15 cellular contexts compared by ENCODE assay signal in genomic region chr19:10500247-10500592, GRCh38. TPM values are rescaled to one million over a fixed set of nuclear protein-coding genes. Genes with fewer than 3 reads are reported as not detected.
DNase-seq lines count a peak whose midpoint lies in the region; ATAC-seq and TF ChIP-seq lines count a peak whose summit lies in the region.
"Had no signal": no experiment of that assay in that cellular context is flagged by ENCODE, and none has a peak within 500 bp of the region (broad histone marks: within the 10 kb centered on the region; RNA-seq: fewer than 3 reads in every experiment).

No MANE protein-coding gene starts in this region.

- peaks cover 7% of the 10 kb centered on the region; the same call in 1 of the 2 replicates for H4K20me1 ChIP-seq in PC-3 (ENCODE audit: low read length)

- intact Hi-C loops in activated B cell treated with CpG ODN at 0.5 μM for 24 hours (cut with micrococcal nuclease) (loop anchor here (5.0 kb wide), 1 partner anchor 78 kb away; the partner anchor contains the start of gene PDE4A), PC-3 (cut with micrococcal nuclease) (no loop called here)

- H3K9me3 ChIP-seq in PC-3 (ENCODE audit: low read length) = no peaks in the 10 kb centered on the region

- ATAC-seq in activated B cell treated with CpG ODN at 0.5 μM for 24 hours (ENCODE audit: low read depth) (no peak), PC-3 (no peak), GM21390 (IDR thresholded peaks at IDR 0.05; ENCODE audit: unreplicated experiment) (no peak)
- no peak for ATAC-seq in stimulated activated naive CD8-positive, alpha-beta T cell treated with anti-CD3 and anti-CD28 coated beads, Interleukin-15, amount 100 ng/mL, for 72 hours

- CTCF ChIA-PET in activated B cell treated with CpG ODN at 0.5 μM for 24 hours (lab: Charles Lee) = interaction anchor here (1.2 kb wide), 1 partner anchor 145 kb away, joined by 3 read pairs; no protein-coding TSS in a partner anchor
- CTCF ChIA-PET in PC-3 (lab: Charles Lee) = interaction anchor here (0.6 kb wide), 1 partner anchor 17 kb away, joined by 3 read pairs; no protein-coding TSS in a partner anchor

- TF ChIP-seq CTCF in activated B cell treated with CpG ODN at 0.5 μM for 24 hours (IDR thresholded peaks at IDR 0.05) = no peak
- TF ChIP-seq CTCF in glutamatergic neuron (IDR thresholded peaks at IDR 0.05; ENCODE audit: partially characterized antibody, unreplicated experiment) = no peak
- no peak for TF ChIP-seq CTCF in PC-3 (conservative IDR thresholded peaks at IDR 0.05; ENCODE audit: low read depth, low read length)

- no peak overlapping the region for H3K4me2 ChIP-seq in PC-3 (ENCODE audit: low read length)

- DNase-seq in activated naive CD4-positive, alpha-beta T cell (lab: John Stamatoyannopoulos, UW) = no peak
- DNase-seq in activated B cell treated with CpG ODN at 0.5 μM for 24 hours = no peak
- no peak for DNase-seq in glutamatergic neuron
- DNase-seq in stimulated activated naive CD8-positive, alpha-beta T cell treated with anti-CD3 and anti-CD28 coated beads, Interleukin-15, amount 100 ng/mL, for 72 hours = no peak
- DNase-seq in SW480 (ENCODE audit: low spot score) = no peak
- DNase-seq in PC-3 = no peak
- DNase-seq: central memory CD4-positive, alpha-beta T cell; IMR-90; NCI-H1417 treated with DMSO at 0.1 percent for 48 hours; NCI-H524 treated with DMSO at 0.1 percent for 48 hours; SHP77; stimulated activated CD4-positive, alpha-beta T cell treated with anti-CD3 and anti-CD28 coated beads, Interleukin-1b, Interleukin-23, amount 100 ng/mL, for 48 hours had no signal

- H3K27me3 Mint-ChIP-seq in activated naive CD4-positive, alpha-beta T cell treated with anti-CD3 and anti-CD28 coated beads, Interleukin-2, amount 50 U/mL, for 24 hours = no peaks in the 10 kb centered on the region
- no peaks in the 10 kb centered on the region for H3K27me3 Mint-ChIP-seq in activated B cell treated with CpG ODN at 0.5 μM for 24 hours
- H3K27me3 Mint-ChIP-seq in glutamatergic neuron (ENCODE audit: unreplicated experiment) = peaks cover 3% of the 10 kb centered on the region
- H3K27me3 Mint-ChIP-seq in stimulated activated naive CD8-positive, alpha-beta T cell treated with anti-CD3 and anti-CD28 coated beads, Interleukin-15, amount 100 ng/mL, for 72 hours = no peaks in the 10 kb centered on the region

- H3K9me2 ChIP-seq in PC-3 (replicated peaks; ENCODE audit: low read length) = no peaks in the 10 kb centered on the region

- peaks cover 30% of the 10 kb centered on the region for H3K36me3 ChIP-seq in PC-3 (ENCODE audit: low read depth, low read length)

- no peak overlapping the region for H2AFZ ChIP-seq in PC-3 (ENCODE audit: low read length)

- H3K36me3 Mint-ChIP-seq in activated naive CD4-positive, alpha-beta T cell treated with anti-CD3 and anti-CD28 coated beads, Interleukin-2, amount 50 U/mL, for 24 hours = peaks cover 6% of the 10 kb centered on the region
- H3K36me3 Mint-ChIP-seq in activated B cell treated with CpG ODN at 0.5 μM for 24 hours (ENCODE audit: low read depth) (peaks cover 29% of the 10 kb centered on the region), glutamatergic neuron (ENCODE audit: unreplicated experiment) (peaks cover 4% of the 10 kb centered on the region)

- H3K27ac ChIP-seq in PC-3 (ENCODE audit: low read length) = no peak overlapping the region

- peak overlapping the region; percentile 48 for H3K27ac Mint-ChIP-seq in activated naive CD4-positive, alpha-beta T cell treated with anti-CD3 and anti-CD28 coated beads, Interleukin-2, amount 50 U/mL, for 24 hours
- H3K27ac Mint-ChIP-seq in activated B cell treated with CpG ODN at 0.5 μM for 24 hours = no peak overlapping the region
- H3K27ac Mint-ChIP-seq in glutamatergic neuron (ENCODE audit: unreplicated experiment) = peak overlapping the region; percentile 82
- peak overlapping the region in 1 of 2 donors; percentile 27 for H3K27ac Mint-ChIP-seq in stimulated activated naive CD8-positive, alpha-beta T cell treated with anti-CD3 and anti-CD28 coated beads, Interleukin-15, amount 100 ng/mL, for 72 hours

- peaks cover 68% of the 10 kb centered on the region for H3K79me2 ChIP-seq in PC-3 (ENCODE audit: low read length)

- H3K9me3 Mint-ChIP-seq in activated naive CD4-positive, alpha-beta T cell treated with anti-CD3 and anti-CD28 coated beads, Interleukin-2, amount 50 U/mL, for 24 hours = no peaks in the 10 kb centered on the region
- H3K9me3 Mint-ChIP-seq in activated B cell treated with CpG ODN at 0.5 μM for 24 hours = no peaks in the 10 kb centered on the region
- H3K9me3 Mint-ChIP-seq in glutamatergic neuron (ENCODE audit: unreplicated experiment) = peaks cover 5% of the 10 kb centered on the region
- no peaks in the 10 kb centered on the region for H3K9me3 Mint-ChIP-seq in stimulated activated naive CD8-positive, alpha-beta T cell treated with anti-CD3 and anti-CD28 coated beads, Interleukin-15, amount 100 ng/mL, for 72 hours

- H3K4me3 ChIP-seq in PC-3 (ENCODE audit: low read length) = no peak overlapping the region

- peaks cover 4% of the 10 kb centered on the region; the same call in 1 of the 2 replicates for H3K4me1 ChIP-seq in PC-3 (ENCODE audit: insufficient read depth, low read length)

- peak overlapping the region; percentile 68 for H3K4me3 Mint-ChIP-seq in activated naive CD4-positive, alpha-beta T cell treated with anti-CD3 and anti-CD28 coated beads, Interleukin-2, amount 50 U/mL, for 24 hours
- peak overlapping the region; percentile 51 for H3K4me3 Mint-ChIP-seq in activated B cell treated with CpG ODN at 0.5 μM for 24 hours
- H3K4me3 Mint-ChIP-seq in glutamatergic neuron (ENCODE audit: unreplicated experiment) = peak overlapping the region; percentile 46
- peak overlapping the region; percentile 38 to 59 for H3K4me3 Mint-ChIP-seq in stimulated activated naive CD8-positive, alpha-beta T cell treated with anti-CD3 and anti-CD28 coated beads, Interleukin-15, amount 100 ng/mL, for 72 hours

- no peak overlapping the region for H3K9ac ChIP-seq in PC-3 (ENCODE audit: low read length)

- no peaks in the 10 kb centered on the region for H3F3A ChIP-seq in PC-3 (ENCODE audit: low read length, unreplicated experiment)

- POLR2A ChIA-PET in activated B cell treated with CpG ODN at 0.5 μM for 24 hours (lab: Charles Lee) = interaction anchor here (0.7 to 1.1 kb wide), 4 partner anchors 10 to 141 kb away, joined by 5 to 10 read pairs (median 6); no protein-coding TSS in a partner anchor
- POLR2A ChIA-PET in PC-3 (lab: Charles Lee; ENCODE audit: unreplicated experiment) = no interaction called here

- H3K27me3 ChIP-seq in PC-3 (ENCODE audit: low read length) = no peaks in the 10 kb centered on the region

- peaks cover 38% of the 10 kb centered on the region for H3K4me1 Mint-ChIP-seq in activated naive CD4-positive, alpha-beta T cell treated with anti-CD3 and anti-CD28 coated beads, Interleukin-2, amount 50 U/mL, for 24 hours
- peaks cover 22% of the 10 kb centered on the region for H3K4me1 Mint-ChIP-seq in activated B cell treated with CpG ODN at 0.5 μM for 24 hours
- H3K4me1 Mint-ChIP-seq in glutamatergic neuron (ENCODE audit: low read depth, unreplicated experiment) = peaks cover 3% of the 10 kb centered on the region
- H3K4me1 Mint-ChIP-seq in stimulated activated naive CD8-positive, alpha-beta T cell treated with anti-CD3 and anti-CD28 coated beads, Interleukin-15, amount 100 ng/mL, for 72 hours = peaks cover 50% of the 10 kb centered on the region

- BruUV-seq in PC-3 (replicated peaks; lab: Mats Ljungman, UMichigan) = no TSS peak

RNA-seq across cellular contexts. Expression of gene KEAP1, which starts 2.9 kb away (rescaled TPM):
- total RNA-seq in activated B cell treated with CpG ODN at 0.5 μM for 24 hours = 38.9 and 48.0 TPM in 2 replicates
- total RNA-seq in glutamatergic neuron (ENCODE audit: unreplicated experiment) = 44.1 TPM
- 151 and 184 TPM in 2 replicates for total RNA-seq in PC-3 (2014; rRNA removed)

RNA-seq across cellular contexts. Expression of gene S1PR5, which starts 17.0 kb away (rescaled TPM):
- total RNA-seq in activated B cell treated with CpG ODN at 0.5 μM for 24 hours = 0.12 TPM in 1 of 2 replicates, not detected in the other
- not detected for total RNA-seq in glutamatergic neuron (ENCODE audit: unreplicated experiment)
- total RNA-seq in PC-3 (2014; rRNA removed) = 2.4 and 4.1 TPM in 2 replicates
- total RNA-seq: pulmonary artery endothelial cell had no signal

RNA-seq across cellular contexts. Expression of gene ATG4D, which starts 43.5 kb away (rescaled TPM):
- total RNA-seq in activated B cell treated with CpG ODN at 0.5 μM for 24 hours (37.8 and 39.1 TPM in 2 replicates), glutamatergic neuron (ENCODE audit: unreplicated experiment) (56.1 TPM), PC-3 (2014; rRNA removed) (53.2 and 65.9 TPM in 2 replicates)
